Comparison of ENCODE assay signal across 9 cellular contexts in the genomic region with DNA sequence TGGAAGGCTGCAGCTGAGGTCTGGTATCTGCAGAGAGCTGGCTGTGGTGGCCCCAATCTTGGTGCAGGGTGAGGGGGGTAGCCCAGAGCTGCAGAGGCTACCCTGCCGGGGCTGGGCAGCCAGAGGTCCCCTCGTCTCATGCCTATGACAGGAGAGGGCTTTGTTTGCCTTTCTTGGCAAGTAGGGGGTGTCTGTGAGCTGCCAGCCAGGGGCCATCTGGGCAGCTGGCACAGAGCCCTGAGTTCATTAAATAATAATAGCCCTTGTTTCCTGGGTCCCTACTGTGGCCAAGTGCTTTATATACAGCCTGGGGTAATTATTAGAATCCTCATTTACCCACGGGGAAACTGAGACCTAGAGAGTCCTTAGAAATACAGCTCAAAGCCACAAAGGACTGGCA.
DNase-seq lines count a peak whose midpoint lies in the region; ATAC-seq and TF ChIP-seq lines count a peak whose summit lies in the region.
"Had no signal": no experiment of that assay in that cellular context is flagged by ENCODE, and none has a peak within 500 bp of the region (broad histone marks: within the 10 kb centered on the region; RNA-seq: fewer than 3 reads in every experiment).

No MANE protein-coding gene starts in this region.

- H3K36me3 ChIP-seq in mammary epithelial cell (ENCODE audit: insufficient read depth, low read length), result no peaks in the 10 kb centered on the region
- no peaks in the 10 kb centered on the region for H3K36me3 ChIP-seq in breast epithelium
- no peaks in the 10 kb centered on the region for H3K36me3 ChIP-seq in heart left ventricle

- H3K4me1 ChIP-seq in mammary epithelial cell (ENCODE audit: insufficient read depth, low read length) (peaks cover 4% of the 10 kb centered on the region), breast epithelium (no peaks in the 10 kb centered on the region), heart left ventricle (peaks cover 0 to 12% (median 4%) of the 10 kb centered on the region in 12 donors)

- dilution Hi-C loops in mammary epithelial cell (cut with HindIII; ENCODE audit: low sequenced_read_pairs), result no loop called here

- H4K20me1 ChIP-seq in mammary epithelial cell (ENCODE audit: insufficient read depth, low read length), result no peaks in the 10 kb centered on the region

- BruUV-seq in mammary epithelial cell (replicated peaks; lab: Mats Ljungman, UMichigan), result no TSS peak

- peak in 1 of 2 donors; percentile 5 for TF ChIP-seq CTCF in mammary epithelial cell (conservative IDR thresholded peaks at IDR 0.05 in 1 of 2, IDR thresholded peaks at IDR 0.05 in 1 of 2; ENCODE audit: extremely low read depth in 1 of 2, insufficient read depth in 1 of 2, low read depth in 1 of 2, low read length in 2 of 2)
- no peak for TF ChIP-seq CTCF in breast epithelium (IDR thresholded peaks at IDR 0.05)
- peak in 6 of 12 donors; percentile 32 to 54 (median 38) for TF ChIP-seq CTCF in heart left ventricle (IDR thresholded peaks at IDR 0.05)
- no peak for TF ChIP-seq CTCF in GM13976 (IDR thresholded peaks at IDR 0.05; ENCODE audit: borderline replicate concordance, control extremely low read depth, extremely low read depth, insufficient read depth, missing control alignments)

- intact Hi-C loops in mammary epithelial cell (cut with micrococcal nuclease) (no loop called here), breast epithelium (cut with DNase I; ENCODE audit: low total_unique reads) (no loop called here), heart left ventricle (cut with DNase I) (no loop called here)

- no peak overlapping the region for H2AFZ ChIP-seq in mammary epithelial cell (ENCODE audit: low read depth, low read length)

- no peak overlapping the region for H3K9ac ChIP-seq in mammary epithelial cell (ENCODE audit: insufficient read depth, low read length)

- no peak for TF ChIP-seq POLR2A in breast epithelium (IDR thresholded peaks at IDR 0.05)
- TF ChIP-seq POLR2A in heart left ventricle (IDR thresholded peaks at IDR 0.05), result no peak

- DNase-seq in mammary epithelial cell (peak; percentile 8), breast epithelium (ENCODE audit: low spot score in 2 of 2) (no peak), RPMI8226 (peak; percentile 44), heart left ventricle (peak in 3 of 5 donors; percentile 50 to 72 (median 58)), ureter (ENCODE audit: low spot score) (no peak), GM13976 (ENCODE audit: low spot score) (no peak)

- in situ Hi-C loops in mammary epithelial cell (cut with MboI; ENCODE audit: low sequenced_read_pairs in 2 of 2), result no loop called here
- in situ Hi-C loops in GM13976 (cut with MboI; ENCODE audit: low sequenced_read_pairs, unreplicated experiment), result no loop called here

- WGBS in mammary epithelial cell (ENCODE audit: low coverage, missing lambda C conversion rate), result 6% methylated on average over 3 of the region's 3 CpGs
- 23 to 37% (median 33%) methylated on average over 3 of the region's 3 CpGs for WGBS in heart left ventricle, 4 donors

- H3K79me2 ChIP-seq in mammary epithelial cell (ENCODE audit: insufficient read depth, low read length), result no peaks in the 10 kb centered on the region

- ATAC-seq in heart left ventricle, result peak; percentile 78 to 90 (median 81)
- no peak for ATAC-seq in HG03520 (IDR thresholded peaks at IDR 0.05; ENCODE audit: unreplicated experiment)
- no peak for ATAC-seq in GM18873 (IDR thresholded peaks at IDR 0.05; ENCODE audit: low FRiP score, unreplicated experiment)

- no peak overlapping the region for H3K4me2 ChIP-seq in mammary epithelial cell (ENCODE audit: insufficient read depth, low read depth, low read length)

- H3K27ac ChIP-seq in mammary epithelial cell (ENCODE audit: insufficient read depth, low read depth, low read length) (no peak overlapping the region), breast epithelium (no peak overlapping the region), heart left ventricle (peak overlapping the region in 1 of 12 donors; percentile 12)
- H3K27ac ChIP-seq: C4-2B had no signal

- no peak overlapping the region for H3K4me3 ChIP-seq in mammary epithelial cell (replicated peaks in 1 of 3; ENCODE audit: insufficient read depth in 1 of 3, low read depth in 2 of 3, low read length in 3 of 3)
- no peak overlapping the region for H3K4me3 ChIP-seq in breast epithelium
- H3K4me3 ChIP-seq in heart left ventricle, result no peak overlapping the region

- H3K9me3 ChIP-seq in mammary epithelial cell (replicated peaks; ENCODE audit: insufficient read depth, low read length) (no peaks in the 10 kb centered on the region), breast epithelium (no peaks in the 10 kb centered on the region), heart left ventricle (no peaks in the 10 kb centered on the region)

- CTCF ChIA-PET in mammary epithelial cell (lab: Charles Lee; ENCODE audit: low non-redundant PET), result no interaction called here

- H3K27me3 ChIP-seq in mammary epithelial cell (ENCODE audit: insufficient read depth, low read length) (no peaks in the 10 kb centered on the region), breast epithelium (no peaks in the 10 kb centered on the region), heart left ventricle (no peaks in the 10 kb centered on the region)

Comparison
In these comparisons a context has a peak if more than half of its experiments do, and no peak if none do; other contexts are left out.
1. DNase-seq: peak in mammary epithelial cell (single experiment), RPMI8226 (single experiment) and heart left ventricle (3 of 5); none in breast epithelium (0 of 2), ureter (single experiment) and GM13976 (single experiment).
2. ATAC-seq: peak in heart left ventricle (4 of 4); none in HG03520 (single experiment) and GM18873 (single experiment).